ENCODE assay signal across 8 cellular contexts in genomic region chr9:93567271-93567959, GRCh38.
A peak's percentile ranks its signal among the peaks of the same experiment; 100 is the strongest.
DNase-seq lines count a peak whose midpoint lies in the region; ATAC-seq lines count a peak whose summit lies in the region.

No MANE protein-coding gene starts in this region.

- no peak for ATAC-seq in HG02885 (IDR thresholded peaks at IDR 0.05; ENCODE audit: poor library complexity, unreplicated experiment)

- H3K4me3 ChIP-seq in NT2/D1 (ENCODE audit: insufficient read length, low read depth) (peak overlapping the region; percentile 66), muscle layer of colon (ENCODE audit: low read depth in 1 of 2, low read length in 2 of 2) (peak overlapping the region; percentile 15 to 68)
- H3K4me3 ChIP-seq in effector memory CD4-positive, alpha-beta T cell (ENCODE audit: insufficient read depth, low read depth, low read length, poor library complexity, severe bottlenecking), result peak overlapping the region; percentile 62

- H3K27ac ChIP-seq in effector memory CD4-positive, alpha-beta T cell (ENCODE audit: insufficient read depth, low read length, poor library complexity, severe bottlenecking), result peak overlapping the region; percentile 94
- peak overlapping the region; percentile 85 for H3K27ac ChIP-seq in muscle layer of colon (ENCODE audit: low read depth, low read length)

- H3K9me3 ChIP-seq in NT2/D1 (ENCODE audit: insufficient read depth, low read length), result peaks cover 13% of the 10 kb centered on the region
- no peaks in the 10 kb centered on the region for H3K9me3 ChIP-seq in effector memory CD4-positive, alpha-beta T cell (ENCODE audit: control insufficient read depth, low read length)
- no peaks in the 10 kb centered on the region for H3K9me3 ChIP-seq in muscle layer of colon (ENCODE audit: low read length)

- DNase-seq in NCI-H1436 (lab: John Stamatoyannopoulos, UW) (peak; percentile 38), NCI-H1436 treated with DMSO at 0.1 percent for 48 hours (lab: John Stamatoyannopoulos, UW) (no peak), NT2/D1 (ENCODE audit: low read depth, low spot score) (no peak), NCI-H128 (lab: John Stamatoyannopoulos, UW; ENCODE audit: unreplicated experiment) (no peak), SKM-1 (lab: John Stamatoyannopoulos, UW; ENCODE audit: unreplicated experiment) (no peak)
- no peak for DNase-seq in effector memory CD4-positive, alpha-beta T cell

- H3K4me1 ChIP-seq in NT2/D1 (ENCODE audit: insufficient read depth, insufficient read length) (peaks cover 6% of the 10 kb centered on the region), muscle layer of colon (ENCODE audit: insufficient read depth, low read length) (peaks cover 10% of the 10 kb centered on the region)
- peaks cover 10% of the 10 kb centered on the region for H3K4me1 ChIP-seq in effector memory CD4-positive, alpha-beta T cell (ENCODE audit: control insufficient read depth, insufficient read depth, low read length, poor library complexity, severe bottlenecking)

- H3K9ac ChIP-seq in NT2/D1 (ENCODE audit: insufficient read length, low read depth), result peak overlapping the region; percentile 94
- peak overlapping the region; percentile 91 for H3K9ac ChIP-seq in muscle layer of colon (ENCODE audit: low read length)

- H3K36me3 ChIP-seq in NT2/D1 (ENCODE audit: insufficient read depth, insufficient read length, low read length) (peaks cover 21% of the 10 kb centered on the region), muscle layer of colon (ENCODE audit: insufficient read depth, low read length) (peaks cover 20% of the 10 kb centered on the region)
- H3K36me3 ChIP-seq in effector memory CD4-positive, alpha-beta T cell (ENCODE audit: control insufficient read depth, insufficient read depth, low read length), result peaks cover 18% of the 10 kb centered on the region

- H3K27me3 ChIP-seq in NT2/D1 (ENCODE audit: insufficient read depth, insufficient read length) (no peaks in the 10 kb centered on the region), muscle layer of colon (ENCODE audit: control insufficient read depth in 1 of 2, insufficient read depth in 2 of 2, low read length in 2 of 2) (no peaks in the 10 kb centered on the region)
- no peaks in the 10 kb centered on the region for H3K27me3 ChIP-seq in effector memory CD4-positive, alpha-beta T cell (replicated peaks; ENCODE audit: control insufficient read depth, insufficient read depth, low read length, poor library complexity, severe bottlenecking)
